In genomic region chr2:74577448-74577847, GRCh38 we compare ENCODE assay signal across 10 cellular contexts. TPM values are rescaled to one million over a fixed set of nuclear protein-coding genes. Genes with fewer than 3 reads are reported as not detected.
A peak's percentile ranks its signal among the peaks of the same experiment; 100 is the strongest.
DNase-seq lines count a peak whose midpoint lies in the region; ATAC-seq and TF ChIP-seq lines count a peak whose summit lies in the region.
"Had no signal": no experiment of that assay in that cellular context is flagged by ENCODE, and none has a peak within 500 bp of the region (broad histone marks: within the 10 kb centered on the region; RNA-seq: fewer than 3 reads in every experiment).

No MANE protein-coding gene starts in this region.

- peak overlapping the region; percentile 55 for H3K27ac ChIP-seq in ACC112 (ENCODE audit: low read depth, low read length)
- H3K27ac ChIP-seq in heart right ventricle = peak overlapping the region in 7 of 10 donors; percentile 22 to 80 (median 46)
- H3K27ac ChIP-seq in caudate nucleus (ENCODE audit: low read depth, low read length) = no peak overlapping the region

- no peaks in the 10 kb centered on the region for H3K9me3 Mint-ChIP-seq in T-cell

- H3K4me3 Mint-ChIP-seq in T-cell = no peak overlapping the region

- H3K79me2 ChIP-seq in ACC112 (ENCODE audit: control insufficient read depth, insufficient read depth, low read length, unreplicated experiment) = no peaks in the 10 kb centered on the region

- TF ChIP-seq CTCF in heart right ventricle (IDR thresholded peaks at IDR 0.05) = no peak

- peak; percentile 57 to 68 for DNase-seq in NOMO-1 (lab: John Stamatoyannopoulos, UW; ENCODE audit: unreplicated experiment in 2 of 2)
- DNase-seq in heart right ventricle = peak in 1 of 2 donors; percentile 20
- no peak for DNase-seq in T-cell
- DNase-seq in COLO829 (ENCODE audit: low spot score) = no peak
- no peak for DNase-seq in caudate nucleus (lab: John Stamatoyannopoulos, UW)
- DNase-seq in cerebellar nuclear complex (lab: John Stamatoyannopoulos, UW) = no peak
- DNase-seq: activated CD4-positive, CD25-positive, alpha-beta regulatory T cell treated with anti-CD3 and anti-CD28 coated beads, Interleukin-2, amount 50 U/mL, for 72 hours had no signal

- no peaks in the 10 kb centered on the region for H3K36me3 Mint-ChIP-seq in T-cell

- H3K27me3 Mint-ChIP-seq in T-cell = peaks cover 11 to 18% of the 10 kb centered on the region in 2 donors

- H3K36me3 ChIP-seq in ACC112 (ENCODE audit: insufficient read depth, low read length) (no peaks in the 10 kb centered on the region), heart right ventricle (no peaks in the 10 kb centered on the region)

- peak overlapping the region; percentile 77 for H2AFZ ChIP-seq in ACC112 (ENCODE audit: low read length, unreplicated experiment)

- intact Hi-C loops in heart right ventricle (cut with DNase I) = no loop called here

- WGBS in heart right ventricle, 2 donors = 21 to 36% methylated on average over 2 of the region's 2 CpGs

- no peaks in the 10 kb centered on the region for H3K27me3 ChIP-seq in ACC112 (ENCODE audit: insufficient read depth, low read length)
- no peaks in the 10 kb centered on the region for H3K27me3 ChIP-seq in heart right ventricle

- H3K9me3 ChIP-seq in heart right ventricle = no peaks in the 10 kb centered on the region

- no peak overlapping the region for H3K27ac Mint-ChIP-seq in T-cell

- CTCF ChIA-PET in T-cell (lab: Charles Lee) = interaction anchor here in 1 of 2 donors (0.6 kb wide), 1 partner anchor 242 kb away, joined by 3 read pairs; no protein-coding TSS in a partner anchor

- ATAC-seq in GM18907 (IDR thresholded peaks at IDR 0.05; ENCODE audit: unreplicated experiment) = peak; percentile 42
- ATAC-seq in heart right ventricle = peak; percentile 65 to 87 (median 76)
- ATAC-seq in T-cell (replicated peaks in 1 of 4) = no peak

- peaks cover 49% of the 10 kb centered on the region for H3K4me1 ChIP-seq in ACC112 (ENCODE audit: control insufficient read depth, insufficient read depth, low read length, unreplicated experiment)
- H3K4me1 ChIP-seq in heart right ventricle = peaks cover 0 to 52% (median 0%) of the 10 kb centered on the region in 9 donors

- POLR2A ChIA-PET in T-cell (lab: Charles Lee) = no interaction called here

- H3K4me1 Mint-ChIP-seq in T-cell = peaks cover 13 to 16% (median 15%) of the 10 kb centered on the region in 3 donors

- no peak overlapping the region for H3K4me3 ChIP-seq in ACC112 (ENCODE audit: low read depth, low read length)
- H3K4me3 ChIP-seq in heart right ventricle = no peak overlapping the region

RNA-seq across cellular contexts. Expression of gene DOK1, which starts 22.9 kb away (rescaled TPM):
- total RNA-seq in heart right ventricle (1 to 10 TPM; 1.9 to 7.7 (median 3.5) TPM), T-cell (10 to 100 TPM in 3 of 5 donors, 1 to 10 TPM in 2; 9.6 to 36.5 (median 33.0) TPM)
- 1 to 10 TPM; 3.1 to 5.9 TPM for polyA plus RNA-seq in heart right ventricle

RNA-seq across cellular contexts. Expression of gene LOXL3, which starts 23.7 kb away (rescaled TPM):
- 1 to 10 TPM; 1.2 to 9.2 (median 2.4) TPM for total RNA-seq in heart right ventricle
- polyA plus RNA-seq in heart right ventricle = 1 to 10 TPM; 2.9 to 3.4 TPM
- total RNA-seq in T-cell = under 1 TPM in 4 of 5 donors, not detected in 1; 0.10 to 0.47 (median 0.38) TPM

RNA-seq across cellular contexts. Expression of gene HTRA2, which starts 47.7 kb away (rescaled TPM):
- total RNA-seq in heart right ventricle (10 to 100 TPM; 21.2 to 29.6 (median 24.9) TPM), T-cell (10 to 100 TPM; 25.1 to 45.2 (median 38.3) TPM)
- 10 to 100 TPM; 26.5 to 41.0 TPM for polyA plus RNA-seq in heart right ventricle

RNA-seq across cellular contexts. Expression of gene AUP1, which starts 47.9 kb away (rescaled TPM):
- 10 to 100 TPM; 31.4 to 74.2 (median 38.2) TPM for total RNA-seq in heart right ventricle
- polyA plus RNA-seq in heart right ventricle = 100 to 1,000 TPM; 163 TPM
- 100 to 1,000 TPM; 144 to 167 (median 149) TPM for total RNA-seq in T-cell

RNA-seq across cellular contexts. Expression of gene DQX1, which starts 51.4 kb away (rescaled TPM):
- total RNA-seq in heart right ventricle = under 1 TPM in 1 of 10 donors, not detected in 9; 0.65 TPM
- under 1 TPM in 1 of 2 donors, not detected in 1; 0.03 TPM for polyA plus RNA-seq in heart right ventricle
- total RNA-seq in T-cell = under 1 TPM in 3 of 5 donors, not detected in 2; 0.33 to 0.76 (median 0.47) TPM
- total RNA-seq: fibroblast of villous mesenchyme had no signal

Comparison
In these comparisons a context has a peak if more than half of its experiments do, and no peak if none do; other contexts are left out.
1. ATAC-seq: peak in GM18907 (single experiment) and heart right ventricle (8 of 8); none in T-cell (0 of 4).
2. DNase-seq: peak in NOMO-1 (2 of 2); none in T-cell (0 of 34), COLO829 (single experiment), caudate nucleus (0 of 61) and cerebellar nuclear complex (0 of 2).